12 cellular contexts compared by ENCODE assay signal in genomic region chr2:152054593-152054992, GRCh38. TPM values are rescaled to one million over a fixed set of nuclear protein-coding genes. Genes with fewer than 3 reads are reported as not detected.
DNase-seq lines count a peak whose midpoint lies in the region; ATAC-seq, FAIRE-seq and TF ChIP-seq lines count a peak whose summit lies in the region.
"Had no signal": no experiment of that assay in that cellular context is flagged by ENCODE, and none has a peak within 500 bp of the region (broad histone marks: within the 10 kb centered on the region; RNA-seq: fewer than 3 reads in every experiment).

No MANE protein-coding gene starts in this region.

- TF ChIP-seq POLR2A in NB4 (IDR thresholded peaks at IDR 0.05; ENCODE audit: extremely low read depth, insufficient read length) (no peak), GM12878 (IDR thresholded peaks at IDR 0.05; ENCODE audit: low read depth, low read length) (no peak)

- no peak overlapping the region for H2BK120ac ChIP-seq in mesenchymal stem cell (ENCODE audit: low read depth, low read length)

- no peak overlapping the region for H3K4me2 ChIP-seq in GM12878 (ENCODE audit: control insufficient read depth, insufficient read depth)
- no peak overlapping the region for H3K4me2 ChIP-seq in mesenchymal stem cell (ENCODE audit: low read length, poor library complexity, severe bottlenecking)

- no peak overlapping the region for H2BK12ac ChIP-seq in mesenchymal stem cell (ENCODE audit: low read length in 2 of 2)

- no peaks in the 10 kb centered on the region for H3K79me1 ChIP-seq in mesenchymal stem cell (replicated peaks; ENCODE audit: low read length, poor library complexity, severe bottlenecking)

- POLR2A ChIA-PET in GM12878 (lab: Charles Lee), result no interaction called here

- peaks cover 13 to 14% of the 10 kb centered on the region in 2 donors for H3K36me3 Mint-ChIP-seq in CD14-positive monocyte

- H4K91ac ChIP-seq in mesenchymal stem cell (ENCODE audit: low read length), result no peak overlapping the region

- H4K8ac ChIP-seq in mesenchymal stem cell (ENCODE audit: low read length), result no peak overlapping the region

- no peak overlapping the region for H2AFZ ChIP-seq in GM12878 (ENCODE audit: control insufficient read depth, low read depth, low read length)
- H2AFZ ChIP-seq in mesenchymal stem cell (ENCODE audit: low read depth, low read length), result no peak overlapping the region

- no peak overlapping the region for H3K14ac ChIP-seq in mesenchymal stem cell (ENCODE audit: low read length in 2 of 2)

- ATAC-seq in GM12878 (no peak), Right ventricle myocardium inferior (no peak)

- BruUV-seq in GM12878 (replicated peaks; lab: Mats Ljungman, UMichigan), result no TSS peak

- FAIRE-seq in GM12878 (lab: Jason Lieb, UNC), result no peak

- H3K4me3 ChIP-seq in NB4 (ENCODE audit: low read depth, low read length) (no peak overlapping the region), GM12878 (no peak overlapping the region), mesenchymal stem cell (ENCODE audit: insufficient read depth in 1 of 2, low read depth in 1 of 2, low read length in 2 of 2) (no peak overlapping the region)

- H3K79me2 ChIP-seq in GM12878 (ENCODE audit: control insufficient read depth, insufficient read depth, low read length), result peaks cover 6% of the 10 kb centered on the region; the same call in 1 of the 2 replicates

- H3K9me3 ChIP-seq in GM12878 (replicated peaks; ENCODE audit: control insufficient read depth, insufficient read depth, low read length), result peaks cover 4% of the 10 kb centered on the region; the same call in 2 of the 3 replicates
- peaks cover 17% of the 10 kb centered on the region for H3K9me3 ChIP-seq in mesenchymal stem cell (ENCODE audit: control insufficient read depth, low read length)

- H3K4me1 Mint-ChIP-seq in CD14-positive monocyte, result peaks cover 45% of the 10 kb centered on the region

- H3K27ac ChIP-seq in GM12878 (ENCODE audit: control insufficient read depth, insufficient read depth) (no peak overlapping the region), mesenchymal stem cell (ENCODE audit: low read length, poor library complexity, severe bottlenecking) (peak overlapping the region; percentile 59)

- in situ Hi-C loops in GM12878 (cut with MboI), result loop anchor here (5.0 kb wide), 1 partner anchor 113 kb away; no protein-coding TSS in a partner anchor

- peak overlapping the region in 1 of 2 donors; percentile 68 for H3K4me3 Mint-ChIP-seq in CD14-positive monocyte
- H3K4me3 Mint-ChIP-seq: activated naive CD4-positive, alpha-beta T cell treated with anti-CD3 and anti-CD28 coated beads for 36 hours had no signal

- DNase-seq in CD14-positive monocyte (ENCODE audit: low spot score) (no peak), NB4 (ENCODE audit: low read depth) (peak; percentile 81), GM12878 (ENCODE audit: low read depth, low spot score) (no peak), mesenchymal stem cell (peak; percentile 69), cerebellar nuclear complex (lab: John Stamatoyannopoulos, UW) (no peak), Ammon's horn (ENCODE audit: low spot score) (no peak), Right ventricle myocardium inferior (ENCODE audit: missing footprints) (no peak), NCI-H345 treated with DMSO at 0.1 percent for 48 hours (lab: John Stamatoyannopoulos, UW; ENCODE audit: unreplicated experiment) (no peak)
- DNase-seq: activated naive CD4-positive, alpha-beta T cell treated with anti-CD3 and anti-CD28 coated beads for 36 hours; left cardiac atrium; occipital lobe; stimulated activated CD4-positive, alpha-beta T cell treated with anti-CD3 and anti-CD28 coated beads, Interleukin-4, amount 100 ng/mL, for 4 hours had no signal

- TF ChIP-seq EP300 in GM12878 (IDR thresholded peaks at IDR 0.05; ENCODE audit: borderline replicate concordance in 1 of 2, control insufficient read depth in 1 of 2, low read depth in 2 of 2, low read length in 2 of 2), result no peak

- no peak overlapping the region for H2BK5ac ChIP-seq in mesenchymal stem cell (ENCODE audit: low read depth, low read length, poor library complexity, severe bottlenecking)

- H3K27me3 Mint-ChIP-seq in CD14-positive monocyte (ENCODE audit: low read depth in 3 of 3), result peaks cover 2 to 4% (median 4%) of the 10 kb centered on the region in 3 donors

- H2AK5ac ChIP-seq in mesenchymal stem cell (ENCODE audit: low read length, severe bottlenecking), result no peak overlapping the region

- 54% methylated on average over 2 of the region's 2 CpGs for WGBS in GM12878 (ENCODE audit: insufficient coverage, insufficient replicate concordance, low lambda C conversion rate, missing lambda C conversion rate)
- 0% methylated on average over 1 of the region's 2 CpGs for WGBS in mesenchymal stem cell

- peaks cover 34% of the 10 kb centered on the region for H3K4me1 ChIP-seq in GM12878 (ENCODE audit: control insufficient read depth, insufficient read depth, low read length)
- peaks cover 1% of the 10 kb centered on the region for H3K4me1 ChIP-seq in mesenchymal stem cell (ENCODE audit: control insufficient read depth, insufficient read depth, low read depth, low read length)

- no peak overlapping the region for H2BK15ac ChIP-seq in mesenchymal stem cell (ENCODE audit: low read depth, poor library complexity, severe bottlenecking)

- H3K36me3 ChIP-seq in GM12878 (ENCODE audit: control insufficient read depth in 2 of 2, insufficient read depth in 2 of 2, low read length in 1 of 2), result no peaks in the 10 kb centered on the region
- H3K36me3 ChIP-seq in mesenchymal stem cell (ENCODE audit: control insufficient read depth in 1 of 2, insufficient read depth in 2 of 2, low read depth in 1 of 2, low read length in 2 of 2), result no peaks in the 10 kb centered on the region

- RAD21 ChIA-PET in GM12878 (lab: Charles Lee; ENCODE audit: unreplicated experiment), result interaction anchor here (1.6 kb wide), 1 partner anchor 8 kb away, joined by 3 read pairs; no protein-coding TSS in a partner anchor

- peaks cover 8 to 16% (median 13%) of the 10 kb centered on the region in 7 donors for H3K9me3 Mint-ChIP-seq in CD14-positive monocyte

- SMC1A ChIA-PET in GM12878 (lab: Charles Lee; ENCODE audit: uncharacterized antibody, unreplicated experiment), result interaction anchor here (1.3 to 1.7 kb wide), 3 partner anchors 8 to 63 kb away, joined by 3 to 9 read pairs (median 4); no protein-coding TSS in a partner anchor

- TF ChIP-seq CTCF in CD14-positive monocyte (IDR thresholded peaks at IDR 0.05) (no peak), NB4 (IDR thresholded peaks at IDR 0.05; ENCODE audit: low read depth, low read length) (no peak), GM12878 (IDR thresholded peaks at IDR 0.05 in 2 of 3, conservative IDR thresholded peaks at IDR 0.05 in 1 of 3; ENCODE audit: control insufficient read depth in 2 of 3, extremely low read depth in 1 of 3, insufficient read depth in 1 of 3, low read depth in 3 of 3, low read length in 3 of 3) (no peak)

- H3K23ac ChIP-seq in mesenchymal stem cell (ENCODE audit: low read length in 2 of 2), result no peak overlapping the region

- H4K20me1 ChIP-seq in GM12878 (ENCODE audit: control insufficient read depth, insufficient read depth), result no peaks in the 10 kb centered on the region

- no peak overlapping the region for H3K9ac ChIP-seq in GM12878 (ENCODE audit: control insufficient read depth, insufficient read depth, low read length)
- H3K9ac ChIP-seq in mesenchymal stem cell (ENCODE audit: low read length), result no peak overlapping the region

- CTCF ChIA-PET in GM12878 (lab: Yijun Ruan, JAX), result interaction anchor here (1.2 kb wide), 2 partner anchors 16 to 27 kb away, joined by 3 to 4 read pairs; no protein-coding TSS in a partner anchor

- no peak overlapping the region for H3K18ac ChIP-seq in mesenchymal stem cell (ENCODE audit: low read depth in 1 of 2, low read length in 2 of 2)

- no peak overlapping the region for H3K4ac ChIP-seq in mesenchymal stem cell (ENCODE audit: low read depth in 1 of 2, low read length in 2 of 2)

- peak overlapping the region in 6 of 7 donors; percentile 6 to 80 (median 69) for H3K27ac Mint-ChIP-seq in CD14-positive monocyte
- H3K27ac Mint-ChIP-seq: activated naive CD4-positive, alpha-beta T cell treated with anti-CD3 and anti-CD28 coated beads for 36 hours had no signal

- H3K27me3 ChIP-seq in GM12878 (replicated peaks in 1 of 2; ENCODE audit: control insufficient read depth in 2 of 2, insufficient read depth in 2 of 2, low read length in 1 of 2) (no peaks in the 10 kb centered on the region), mesenchymal stem cell (ENCODE audit: control insufficient read depth in 1 of 2, insufficient read depth in 1 of 2, low read length in 2 of 2) (peaks cover 4 to 68% of the 10 kb centered on the region in 2 experiments)

- TF ChIP-seq RAD21 in GM12878 (IDR thresholded peaks at IDR 0.05; ENCODE audit: insufficient read depth, low read depth, low read length), result no peak

- intact Hi-C loops in CD14-positive monocyte (cut with micrococcal nuclease), result no loop called here
- intact Hi-C loops in GM12878 (cut with micrococcal nuclease; ENCODE audit: unreplicated experiment), result no loop called here
- intact Hi-C loops in Right ventricle myocardium inferior (cut with DNase I), result no loop called here

RNA-seq across cellular contexts. Expression of gene CACNB4, which starts 44.3 kb away (rescaled TPM):
- polyA plus RNA-seq in CD14-positive monocyte (1 to 10 TPM in 1 of 2 donors, under 1 TPM in 1; 0.44 to 1.9 TPM), GM12878 (2011; rRNA removed) (2.0 and 3.2 TPM in 2 replicates), GM12878 (2014; fragmentation: Illumina TruSeq; extraction: Trizol) (18.3 and 20.6 TPM in 2 replicates), GM12878 (2014; fragmentation: Nextera tagmentation; extraction: Ambion mirVana) (1 to 10 TPM; 2.8 to 4.9 TPM), GM12878 (2014; rRNA removed) (7.7 and 8.4 TPM in 2 replicates), GM12878 (2016; fragmentation: Nextera tagmentation; extraction: Ambion mirVana) (10 to 100 TPM in 1 of 2 experiments, 1 to 10 TPM in 1; 7.5 to 10.1 TPM)
- 12.4 and 13.5 TPM in 2 replicates for total RNA-seq in GM12878 (2013; cell fraction: nucleolus; rRNA removed)
- total RNA-seq in GM12878 (2014; rRNA removed) (13.1 and 17.7 TPM in 2 replicates), GM12878 (2014; rRNA removed; fragmentation: Illumina TruSeq; extraction: Trizol) (21.6 and 22.7 TPM in 2 replicates), GM12878 (2021) (18.2 and 19.4 TPM in 2 replicates), Right ventricle myocardium inferior (0.35 TPM)
- 5.9 TPM for polyA plus RNA-seq in GM12878 (2011; ENCODE audit: low read depth)
- 0.59 and 0.82 TPM in 2 replicates for polyA plus RNA-seq in GM12878 (2011; cell fraction: cytosol; rRNA removed)
- 3.8 and 5.1 TPM in 2 replicates for polyA plus RNA-seq in GM12878 (2011; cell fraction: nucleus; rRNA removed)
- polyA plus RNA-seq in GM12878 (2012), result 6.5 and 8.3 TPM in 2 replicates
- 4.4 and 7.1 TPM in 2 replicates for polyA minus RNA-seq in GM12878 (2011; rRNA and poly(A)+ RNA removed)
- 0.52 and 1.5 TPM in 2 replicates for polyA minus RNA-seq in GM12878 (2011; cell fraction: cytosol; rRNA and poly(A)+ RNA removed)
- 5.9 and 9.2 TPM in 2 replicates for polyA minus RNA-seq in GM12878 (2011; cell fraction: nucleus; rRNA and poly(A)+ RNA removed)
- polyA plus RNA-seq in mesenchymal stem cell (2013, experiment 1 of 2), result 0.11 TPM
- 0.08 TPM for polyA plus RNA-seq in mesenchymal stem cell (2013, experiment 2 of 2)

Comparison
In these comparisons a context has a peak if more than half of its experiments do, and no peak if none do; other contexts are left out.
1. DNase-seq: peak in NB4 (single experiment) and mesenchymal stem cell (single experiment); none in CD14-positive monocyte (single experiment), GM12878 (single experiment), cerebellar nuclear complex (0 of 2), Ammon's horn (single experiment), Right ventricle myocardium inferior (single experiment) and NCI-H345 treated with DMSO at 0.1 percent for 48 hours (single experiment).